1 cellular context compared by ENCODE assay signal in genomic region chr1:5856246-5856815, GRCh38.
TF ChIP-seq lines count a peak whose summit lies in the region.

No MANE protein-coding gene starts in this region.

TF ChIP-seq in H1, 55 proteins besides CTCF, POLR2A, EP300 and RAD21:
- TF ChIP-seq KDM4A (IDR thresholded peaks at IDR 0.05; ENCODE audit: low read depth, low read length, severe bottlenecking): no peak
- TF ChIP-seq SIRT6 (IDR thresholded peaks at IDR 0.05; ENCODE audit: low read length): no peak
- TF ChIP-seq ATF3 (IDR thresholded peaks at IDR 0.05; ENCODE audit: insufficient read depth, low read depth, low read length): no peak
- no peak for TF ChIP-seq TAF7 (optimal IDR thresholded peaks at IDR 0.05; ENCODE audit: borderline replicate concordance, low read depth, low read length)
- no peak for TF ChIP-seq RNF2 (IDR thresholded peaks at IDR 0.05; ENCODE audit: borderline replicate concordance, low read depth, low read length, missing control alignments, poor library complexity, severe bottlenecking)
- no peak for TF ChIP-seq HDAC2 (IDR thresholded peaks at IDR 0.05; ENCODE audit: borderline replicate concordance in 1 of 2, low read depth in 2 of 2, low read length in 2 of 2)
- no peak for TF ChIP-seq CTBP2 (IDR thresholded peaks at IDR 0.05; ENCODE audit: borderline replicate concordance, insufficient read depth, insufficient read length, low read length)
- TF ChIP-seq CBX5 (IDR thresholded peaks at IDR 0.05; ENCODE audit: low read depth, low read length): no peak
- TF ChIP-seq TCF12 (IDR thresholded peaks at IDR 0.05; ENCODE audit: low read depth, low read length): no peak
